Comparison of ENCODE assay signal across 16 cellular contexts in genomic region chr14:23058654-23059504, GRCh38. TPM values are rescaled to one million over a fixed set of nuclear protein-coding genes. Genes with fewer than 3 reads are reported as not detected.
DNase-seq lines count a peak whose midpoint lies in the region; ATAC-seq, FAIRE-seq and TF ChIP-seq lines count a peak whose summit lies in the region.
"Had no signal": no experiment of that assay in that cellular context is flagged by ENCODE, and none has a peak within 500 bp of the region (broad histone marks: within the 10 kb centered on the region; RNA-seq: fewer than 3 reads in every experiment).

No MANE protein-coding gene starts in this region.

- 92% methylated on average over 32 of the region's 32 CpGs for WGBS in A549 (ENCODE audit: missing lambda C conversion rate)

- TF ChIP-seq CTCF in A549 (IDR thresholded peaks at IDR 0.05) (no peak), GM20000 (IDR thresholded peaks at IDR 0.05; ENCODE audit: extremely low read depth, missing control alignments) (no peak), mesothelial cell of epicardium (IDR thresholded peaks at IDR 0.05; ENCODE audit: unreplicated experiment) (no peak)

- peak overlapping the region; percentile 47 for H3K27ac Mint-ChIP-seq in activated T-helper 1 cell treated with anti-CD3 and anti-CD28 coated beads, Interleukin-12 subunit alpha, Interleukin-12 subunit beta, Interleukin-2, Interleukin-4 antibody, amounts not matched to agents 30 ng/mL and 10 ng/mL and 1 ng/mL, durations not matched to agents 14 hours and 24 hours and 36 hours
- peak overlapping the region; percentile 58 for H3K27ac Mint-ChIP-seq in mesothelial cell of epicardium
- H3K27ac Mint-ChIP-seq: activated CD8-positive, alpha-beta T cell treated with anti-CD3 and anti-CD28 coated beads for 36 hours had no signal

- H3K36me3 Mint-ChIP-seq in activated T-helper 1 cell treated with anti-CD3 and anti-CD28 coated beads, Interleukin-12 subunit alpha, Interleukin-12 subunit beta, Interleukin-2, Interleukin-4 antibody, amounts not matched to agents 30 ng/mL and 10 ng/mL and 1 ng/mL, durations not matched to agents 14 hours and 24 hours and 36 hours (ENCODE audit: low read depth), result peaks cover 36% of the 10 kb centered on the region
- peaks cover 20% of the 10 kb centered on the region for H3K36me3 Mint-ChIP-seq in mesothelial cell of epicardium

- CTCF ChIA-PET in A549 (lab: Yijun Ruan, JAX), result interaction anchor here (0.9 to 33.8 kb wide), 39 partner anchors 9 to 669 kb away, joined by 3 to 1206 read pairs (median 6); partner anchors contain the start of genes ACIN1, AJUBA, C14orf119 and HAUS4

- FAIRE-seq in A549 (lab: Jason Lieb, UNC), result no peak

- H3K4me3 ChIP-seq in A549, result no peak overlapping the region

- H3K9me3 Mint-ChIP-seq in activated T-helper 1 cell treated with anti-CD3 and anti-CD28 coated beads, Interleukin-12 subunit alpha, Interleukin-12 subunit beta, Interleukin-2, Interleukin-4 antibody, amounts not matched to agents 30 ng/mL and 10 ng/mL and 1 ng/mL, durations not matched to agents 14 hours and 24 hours and 36 hours, result no peaks in the 10 kb centered on the region
- no peaks in the 10 kb centered on the region for H3K9me3 Mint-ChIP-seq in mesothelial cell of epicardium
- H3K9me3 Mint-ChIP-seq: activated CD8-positive, alpha-beta T cell treated with anti-CD3 and anti-CD28 coated beads for 36 hours had no signal

- intact Hi-C loops in activated T-helper 1 cell treated with anti-CD3 and anti-CD28 coated beads, Interleukin-12 subunit alpha, Interleukin-12 subunit beta, Interleukin-2, Interleukin-4 antibody, amounts not matched to agents 30 ng/mL and 10 ng/mL and 1 ng/mL, durations not matched to agents 14 hours and 24 hours and 36 hours (cut with micrococcal nuclease), result loop anchor here (1.0 to 5.0 kb wide), 7 partner anchors 12 to 487 kb away; no protein-coding TSS in a partner anchor

- H3K4me3 Mint-ChIP-seq in activated T-helper 1 cell treated with anti-CD3 and anti-CD28 coated beads, Interleukin-12 subunit alpha, Interleukin-12 subunit beta, Interleukin-2, Interleukin-4 antibody, amounts not matched to agents 30 ng/mL and 10 ng/mL and 1 ng/mL, durations not matched to agents 14 hours and 24 hours and 36 hours, result no peak overlapping the region
- H3K4me3 Mint-ChIP-seq in mesothelial cell of epicardium, result no peak overlapping the region

- H3K27ac ChIP-seq in A549, result peak overlapping the region in 1 of 2 experiments; percentile 89; a peak in 2 of 6 replicates

- no peak for TF ChIP-seq POLR2A in A549 (IDR thresholded peaks at IDR 0.05; ENCODE audit: low read length)

- TF ChIP-seq EP300 in A549 (IDR thresholded peaks at IDR 0.05), result no peak

- H3K9me3 ChIP-seq in A549, result no peaks in the 10 kb centered on the region
- H3K9me3 ChIP-seq: body of pancreas had no signal

- DNase-seq in A549 (ENCODE audit: low read depth in 1 of 2, low spot score in 1 of 2) (no peak), GM20000 (ENCODE audit: low spot score) (peak; percentile 47), mesothelial cell of epicardium (ENCODE audit: low spot score in 2 of 2, unreplicated experiment in 2 of 2) (no peak), DMS53 (lab: John Stamatoyannopoulos, UW) (no peak), NCI-H69 (lab: John Stamatoyannopoulos, UW) (no peak)
- DNase-seq in activated T-helper 1 cell treated with anti-CD3 and anti-CD28 coated beads, Interleukin-12 subunit alpha, Interleukin-12 subunit beta, Interleukin-2, Interleukin-4 antibody, amounts not matched to agents 30 ng/mL and 10 ng/mL and 1 ng/mL, durations not matched to agents 14 hours and 24 hours and 36 hours (ENCODE audit: low spot score), result no peak
- DNase-seq: activated gamma-delta T cell, AML-193, DMS79, NCI-H1436, NCI-H446 treated with DMSO at 0.1 percent for 48 hours had no signal

- H3K4me2 ChIP-seq in A549, result 0 out of 3 replicates have a peak overlapping the region, but pooled peaks have one; percentile 97

- no peak for ATAC-seq in A549
- no peak for ATAC-seq in HG03097 (IDR thresholded peaks at IDR 0.05; ENCODE audit: low FRiP score, unreplicated experiment)
- no peak for ATAC-seq in GM19395 (IDR thresholded peaks at IDR 0.05; ENCODE audit: unreplicated experiment)

- H3K27me3 Mint-ChIP-seq in activated T-helper 1 cell treated with anti-CD3 and anti-CD28 coated beads, Interleukin-12 subunit alpha, Interleukin-12 subunit beta, Interleukin-2, Interleukin-4 antibody, amounts not matched to agents 30 ng/mL and 10 ng/mL and 1 ng/mL, durations not matched to agents 14 hours and 24 hours and 36 hours (ENCODE audit: insufficient read depth), result peaks cover 8% of the 10 kb centered on the region
- no peaks in the 10 kb centered on the region for H3K27me3 Mint-ChIP-seq in mesothelial cell of epicardium (ENCODE audit: low read depth)

- TF ChIP-seq RAD21 in A549 (conservative IDR thresholded peaks at IDR 0.05 in 1 of 2, IDR thresholded peaks at IDR 0.05 in 1 of 2), result no peak

- H3K4me1 ChIP-seq in A549, result peaks cover 44% of the 10 kb centered on the region

- POLR2A ChIA-PET in A549 (lab: Yijun Ruan, JAX), result interaction anchor here (0.5 to 2.8 kb wide), 13 partner anchors 10 to 129 kb away, joined by 3 to 20 read pairs (median 4); partner anchors contain the start of genes ACIN1, AJUBA, C14orf119 and PRMT5

- H3K4me1 Mint-ChIP-seq in activated T-helper 1 cell treated with anti-CD3 and anti-CD28 coated beads, Interleukin-12 subunit alpha, Interleukin-12 subunit beta, Interleukin-2, Interleukin-4 antibody, amounts not matched to agents 30 ng/mL and 10 ng/mL and 1 ng/mL, durations not matched to agents 14 hours and 24 hours and 36 hours (ENCODE audit: low read depth), result peaks cover 21% of the 10 kb centered on the region
- peaks cover 39% of the 10 kb centered on the region for H3K4me1 Mint-ChIP-seq in mesothelial cell of epicardium

TF ChIP-seq in A549, 52 proteins besides CTCF, POLR2A, EP300 and RAD21 (continues in another document):
- TF ChIP-seq RFX5 (IDR thresholded peaks at IDR 0.05), result no peak
- TF ChIP-seq GATA3 (IDR thresholded peaks at IDR 0.05; ENCODE audit: borderline replicate concordance), result no peak
- TF ChIP-seq NPAS2 (CRISPR knock-in tag; IDR thresholded peaks at IDR 0.05; ENCODE audit: borderline replicate concordance), result no peak
- TF ChIP-seq JUN (IDR thresholded peaks at IDR 0.05), result no peak

RNA-seq across cellular contexts. Expression of gene CDH24, which starts 1.6 kb away (rescaled TPM):
- 4.8 and 4.9 TPM in 2 replicates for polyA plus RNA-seq in A549 (2011; rRNA removed)
- 13.4 and 15.7 TPM in 2 replicates for polyA plus RNA-seq in A549 (2012; cell fraction: cytosol; rRNA removed)
- polyA plus RNA-seq in A549 (2012; cell fraction: nucleus; rRNA removed), result 158 and 162 TPM in 2 replicates
- 5.0 to 5.3 TPM (median 5.1 TPM) in 3 replicates for polyA plus RNA-seq in A549 (2017; fragmentation: RNase III; extraction: RNeasy Plus Mini Kit Qiagen cat#74134 plus additional on column Dnase treatment)
- 3.9 and 8.1 TPM in 2 replicates for polyA minus RNA-seq in A549 (2011; rRNA and poly(A)+ RNA removed)
- 1.0 and 1.2 TPM in 2 replicates for total RNA-seq in activated T-helper 1 cell treated with anti-CD3 and anti-CD28 coated beads, Interleukin-12 subunit alpha, Interleukin-12 subunit beta, Interleukin-2, Interleukin-4 antibody, amounts not matched to agents 30 ng/mL and 10 ng/mL and 1 ng/mL, durations not matched to agents 14 hours and 24 hours and 36 hours
- 26.4 to 30.4 TPM (median 29.3 TPM) in 3 replicates for total RNA-seq in mesothelial cell of epicardium

RNA-seq across cellular contexts. Expression of gene PSMB11, which starts 16.9 kb away (rescaled TPM):
- polyA plus RNA-seq in A549 (2011; rRNA removed) (not detected in 2 replicates), A549 (2017; fragmentation: RNase III; extraction: RNeasy Plus Mini Kit Qiagen cat#74134 plus additional on column Dnase treatment) (not detected in 3 replicates)
- not detected in 2 replicates for polyA plus RNA-seq in A549 (2012; cell fraction: cytosol; rRNA removed)
- not detected in 2 replicates for polyA plus RNA-seq in A549 (2012; cell fraction: nucleus; rRNA removed)
- polyA minus RNA-seq in A549 (2011; rRNA and poly(A)+ RNA removed), result not detected in 2 replicates
- not detected in 2 replicates for total RNA-seq in activated T-helper 1 cell treated with anti-CD3 and anti-CD28 coated beads, Interleukin-12 subunit alpha, Interleukin-12 subunit beta, Interleukin-2, Interleukin-4 antibody, amounts not matched to agents 30 ng/mL and 10 ng/mL and 1 ng/mL, durations not matched to agents 14 hours and 24 hours and 36 hours
- total RNA-seq in mesothelial cell of epicardium, result 0.09 TPM in 1 of 3 replicates, not detected in the others
- total RNA-seq: activated CD8-positive, alpha-beta T cell treated with anti-CD3 and anti-CD28 coated beads for 36 hours; body of pancreas; fibroblast of villous mesenchyme had no signal

RNA-seq across cellular contexts. Expression of gene PSMB5, which starts 24.2 kb away (rescaled TPM):
- 283 and 337 TPM in 2 replicates for polyA plus RNA-seq in A549 (2011; rRNA removed)
- 501 and 506 TPM in 2 replicates for polyA plus RNA-seq in A549 (2012; cell fraction: cytosol; rRNA removed)
- polyA plus RNA-seq in A549 (2012; cell fraction: nucleus; rRNA removed), result 330 and 348 TPM in 2 replicates
- polyA plus RNA-seq in A549 (2017; fragmentation: RNase III; extraction: RNeasy Plus Mini Kit Qiagen cat#74134 plus additional on column Dnase treatment), result 352 to 365 TPM (median 363 TPM) in 3 replicates
- polyA minus RNA-seq in A549 (2011; rRNA and poly(A)+ RNA removed), result 282 and 294 TPM in 2 replicates
- total RNA-seq in activated T-helper 1 cell treated with anti-CD3 and anti-CD28 coated beads, Interleukin-12 subunit alpha, Interleukin-12 subunit beta, Interleukin-2, Interleukin-4 antibody, amounts not matched to agents 30 ng/mL and 10 ng/mL and 1 ng/mL, durations not matched to agents 14 hours and 24 hours and 36 hours, result 144 and 148 TPM in 2 replicates
- total RNA-seq in mesothelial cell of epicardium, result 121 to 124 TPM (median 123 TPM) in 3 replicates

RNA-seq across cellular contexts. Expression of gene ACIN1, which starts 36.1 kb away (rescaled TPM):
- 126 and 140 TPM in 2 replicates for polyA plus RNA-seq in A549 (2011; rRNA removed)
- polyA plus RNA-seq in A549 (2012; cell fraction: cytosol; rRNA removed), result 82.3 and 85.6 TPM in 2 replicates
- polyA plus RNA-seq in A549 (2012; cell fraction: nucleus; rRNA removed), result 244 and 317 TPM in 2 replicates
- 144 to 150 TPM (median 147 TPM) in 3 replicates for polyA plus RNA-seq in A549 (2017; fragmentation: RNase III; extraction: RNeasy Plus Mini Kit Qiagen cat#74134 plus additional on column Dnase treatment)
- 106 and 121 TPM in 2 replicates for polyA minus RNA-seq in A549 (2011; rRNA and poly(A)+ RNA removed)
- 221 and 225 TPM in 2 replicates for total RNA-seq in activated T-helper 1 cell treated with anti-CD3 and anti-CD28 coated beads, Interleukin-12 subunit alpha, Interleukin-12 subunit beta, Interleukin-2, Interleukin-4 antibody, amounts not matched to agents 30 ng/mL and 10 ng/mL and 1 ng/mL, durations not matched to agents 14 hours and 24 hours and 36 hours
- total RNA-seq in mesothelial cell of epicardium, result 372 to 401 TPM (median 374 TPM) in 3 replicates

RNA-seq across cellular contexts. Expression of gene C14orf119, which starts 36.4 kb away (rescaled TPM):
- polyA plus RNA-seq in A549 (2011; rRNA removed) (82.5 and 107 TPM in 2 replicates), A549 (2017; fragmentation: RNase III; extraction: RNeasy Plus Mini Kit Qiagen cat#74134 plus additional on column Dnase treatment) (94.8 to 102 TPM (median 99.2 TPM) in 3 replicates)
- polyA plus RNA-seq in A549 (2012; cell fraction: cytosol; rRNA removed), result 53.1 and 63.1 TPM in 2 replicates
- 21.8 and 29.1 TPM in 2 replicates for polyA plus RNA-seq in A549 (2012; cell fraction: nucleus; rRNA removed)
- polyA minus RNA-seq in A549 (2011; rRNA and poly(A)+ RNA removed), result 69.8 and 95.8 TPM in 2 replicates
- total RNA-seq in activated T-helper 1 cell treated with anti-CD3 and anti-CD28 coated beads, Interleukin-12 subunit alpha, Interleukin-12 subunit beta, Interleukin-2, Interleukin-4 antibody, amounts not matched to agents 30 ng/mL and 10 ng/mL and 1 ng/mL, durations not matched to agents 14 hours and 24 hours and 36 hours, result 49.7 and 55.6 TPM in 2 replicates
- total RNA-seq in mesothelial cell of epicardium, result 43.2 to 48.5 TPM (median 45.6 TPM) in 3 replicates

Comparison
In these comparisons a context has a peak if more than half of its experiments do, and no peak if none do; other contexts are left out.
1. RNA of gene CDH24, which starts 1.6 kb away (total RNA-seq): 26.4 to 30.4 TPM in mesothelial cell of epicardium; 1.0 to 1.2 TPM in activated T-helper 1 cell treated with anti-CD3 and anti-CD28 coated beads, Interleukin-12 subunit alpha, Interleukin-12 subunit beta, Interleukin-2, Interleukin-4 antibody, amounts not matched to agents 30 ng/mL and 10 ng/mL and 1 ng/mL, durations not matched to agents 14 hours and 24 hours and 36 hours; every median in the first group is over 10 times any median in the second.